8 cellular contexts compared by ENCODE assay signal in the genomic region with DNA sequence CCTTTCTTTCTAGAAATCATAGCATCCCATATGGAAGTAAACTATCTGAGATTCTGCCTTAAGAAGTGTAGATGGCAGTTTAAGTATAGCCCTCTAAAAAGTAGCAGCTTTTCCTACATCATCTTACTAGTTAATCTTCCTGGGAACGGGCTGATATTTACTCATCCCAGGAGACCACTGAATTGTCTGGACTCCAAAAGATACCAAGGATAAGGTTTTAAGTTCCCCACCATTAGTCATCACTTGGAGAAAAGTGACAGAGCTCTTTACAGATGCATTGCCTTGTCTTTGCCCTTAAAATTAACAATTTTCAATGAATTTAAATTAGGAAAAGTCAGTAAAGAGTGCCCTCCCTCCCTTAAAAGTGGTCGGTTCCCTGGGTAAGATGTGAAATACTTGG.
A peak's percentile ranks its signal among the peaks of the same experiment; 100 is the strongest.
DNase-seq lines count a peak whose midpoint lies in the region; ATAC-seq, FAIRE-seq and TF ChIP-seq lines count a peak whose summit lies in the region.

No MANE protein-coding gene starts in this region.

- 8% methylated on average over 2 of the region's 2 CpGs for WGBS in K562 (ENCODE audit: insufficient coverage, low coverage, missing lambda C conversion rate)

- no peak for TF ChIP-seq CTCF in K562 (IDR thresholded peaks at IDR 0.05 in 2 of 3, conservative IDR thresholded peaks at IDR 0.05 in 1 of 3; ENCODE audit: insufficient read depth in 2 of 3, low read depth in 1 of 3, low read length in 3 of 3)

- no peaks in the 10 kb centered on the region for H3K79me2 ChIP-seq in K562 (ENCODE audit: control insufficient read depth, insufficient read depth, low read length)

- no peaks in the 10 kb centered on the region for H3K9me1 ChIP-seq in K562 (ENCODE audit: control insufficient read depth, insufficient read depth, low read length)

- peaks cover 9 to 59% of the 10 kb centered on the region in 2 experiments for H3K4me1 ChIP-seq in K562 (replicated peaks in 1 of 2; ENCODE audit: control insufficient read depth in 2 of 2, insufficient read depth in 2 of 2, low read length in 2 of 2)

- H3K27me3 ChIP-seq in K562 (ENCODE audit: control insufficient read depth in 2 of 2, insufficient read depth in 2 of 2, low read length in 2 of 2): no peaks in the 10 kb centered on the region

- no peaks in the 10 kb centered on the region for H4K20me1 ChIP-seq in K562 (replicated peaks; ENCODE audit: control insufficient read depth, insufficient read depth, low read length)

- peak overlapping the region; percentile 25; the same call in 1 of the 2 replicates for H3K4me2 ChIP-seq in K562 (ENCODE audit: insufficient read depth, low read length)

- TF ChIP-seq EP300 in K562 (IDR thresholded peaks at IDR 0.05; ENCODE audit: low read length): peak; percentile 81; the same call in 1 of the 2 replicates

- no TSS peak for BruUV-seq in K562 (replicated peaks; lab: Mats Ljungman, UMichigan)

- TF ChIP-seq RAD21 in K562 (CRISPR knock-in tag; conservative IDR thresholded peaks at IDR 0.05 in 1 of 2, IDR thresholded peaks at IDR 0.05 in 1 of 2): 0 out of 4 replicates have a peak, but pooled peaks of 1 of the 2 experiments have one; percentile 3

- FAIRE-seq in K562 (lab: Jason Lieb, UNC): no peak

- no peak overlapping the region for H3K4me3 ChIP-seq in K562

- no peak for TF ChIP-seq POLR2A in K562 (conservative IDR thresholded peaks at IDR 0.05)

- H3K9me3 ChIP-seq in K562 (replicated peaks; ENCODE audit: control insufficient read depth, insufficient read depth, low read depth, low read length): no peaks in the 10 kb centered on the region

- CTCF ChIA-PET in K562 (lab: Yijun Ruan, JAX; ENCODE audit: low intra/inter-chr PET ratio): no interaction called here

- peak; percentile 18; the same call in 2 of the 3 replicates for ATAC-seq in K562
- ATAC-seq in GM19351 (IDR thresholded peaks at IDR 0.05; ENCODE audit: unreplicated experiment): no peak
- ATAC-seq in HG03039 (IDR thresholded peaks at IDR 0.05; ENCODE audit: unreplicated experiment): no peak
- no peak for ATAC-seq in GM19395 (IDR thresholded peaks at IDR 0.05; ENCODE audit: unreplicated experiment)

- no peak overlapping the region for H3K9ac ChIP-seq in K562 (ENCODE audit: insufficient read depth in 1 of 2, low read depth in 2 of 2, low read length in 2 of 2)

- DNase-seq in A172 (ENCODE audit: low spot score) (peak; percentile 76), HCEC 1CT (peak; percentile 73), K562 (ENCODE audit: extremely low read depth in 1 of 4, low spot score in 3 of 4) (peak; percentile 43 to 63 (median 46)), myocyte (ENCODE audit: low read depth) (peak; percentile 82), middle frontal gyrus (ENCODE audit: extremely low spot score, low spot score) (no peak)

- no peak overlapping the region for H2AFZ ChIP-seq in K562 (ENCODE audit: low read depth, low read length)

- peak overlapping the region; percentile 77; the same call in 1 of the 3 replicates for H3K27ac ChIP-seq in K562 (ENCODE audit: extremely low read depth, low read depth, low read length)

- POLR2A ChIA-PET in K562 (lab: Yijun Ruan, JAX): interaction anchor here (0.7 to 1.3 kb wide), 4 partner anchors 29 to 317 kb away, joined by 3 to 4 read pairs (median 4); no protein-coding TSS in a partner anchor

- intact Hi-C loops in K562 (cut with micrococcal nuclease): loop anchor here (2.0 to 5.0 kb wide), 3 partner anchors 44 to 159 kb away; partner anchors contain the start of gene MAML2

- in situ Hi-C loops in K562 (cut with MboI): no loop called here

- no peaks in the 10 kb centered on the region for H3K36me3 ChIP-seq in K562 (ENCODE audit: control insufficient read depth, insufficient read depth, low read length)

TF ChIP-seq in K562, 482 proteins besides CTCF, POLR2A, EP300 and RAD21 (continues in another document):
- no peak for TF ChIP-seq KAT7 (CRISPR knock-in tag; IDR thresholded peaks at IDR 0.05; ENCODE audit: borderline replicate concordance)
- TF ChIP-seq MAFF (IDR thresholded peaks at IDR 0.05; ENCODE audit: low read length): 0 out of 2 replicates have a peak, but pooled peaks have one; percentile 12
- TF ChIP-seq ARNT (IDR thresholded peaks at IDR 0.05): no peak
- TF ChIP-seq DPF2 (IDR thresholded peaks at IDR 0.05): peak; percentile 76
- 0 out of 2 replicates have a peak, but pooled peaks have one; percentile 12 for TF ChIP-seq ZNF592 (IDR thresholded peaks at IDR 0.05)
- 0 out of 2 replicates have a peak, but pooled peaks have one; percentile 11 for TF ChIP-seq ZEB2 (IDR thresholded peaks at IDR 0.05)
- TF ChIP-seq, protein P1, sequence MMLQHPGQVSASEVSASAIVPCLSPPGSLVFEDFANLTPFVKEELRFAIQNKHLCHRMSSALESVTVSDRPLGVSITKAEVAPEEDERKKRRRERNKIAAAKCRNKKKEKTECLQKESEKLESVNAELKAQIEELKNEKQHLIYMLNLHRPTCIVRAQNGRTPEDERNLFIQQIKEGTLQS (IDR thresholded peaks at IDR 0.05): peak; percentile 84
- TF ChIP-seq, protein P1 (CRISPR knock-in tag; conservative IDR thresholded peaks at IDR 0.05): no peak
- TF ChIP-seq ZNF280A (IDR thresholded peaks at IDR 0.05; ENCODE audit: low read depth, partially characterized antibody): no peak
- TF ChIP-seq KDM1A (IDR thresholded peaks at IDR 0.05): peak; percentile 37 to 49; a peak in 2 of 4 replicates
- TF ChIP-seq SMARCC2 (IDR thresholded peaks at IDR 0.05; ENCODE audit: low read depth): peak; percentile 75
- TF ChIP-seq NFE2 (IDR thresholded peaks at IDR 0.05; ENCODE audit: low read depth): peak; percentile 65; the same call in 1 of the 2 replicates
- TF ChIP-seq CBFA2T3 (IDR thresholded peaks at IDR 0.05): peak; percentile 69
- TF ChIP-seq THRA (IDR thresholded peaks at IDR 0.05): no peak
- TF ChIP-seq CHD4 (IDR thresholded peaks at IDR 0.05; ENCODE audit: insufficient read depth, insufficient replicate concordance, low read depth, low read length, poor library complexity, severe bottlenecking): no peak
- TF ChIP-seq TEAD4 (IDR thresholded peaks at IDR 0.05; ENCODE audit: low read length): peak; percentile 72; the same call in 1 of the 2 replicates
- no peak for TF ChIP-seq TEAD4 (CRISPR knock-in tag; IDR thresholded peaks at IDR 0.05; ENCODE audit: borderline replicate concordance)
